Comparison of ENCODE assay signal across 9 cellular contexts in the genomic region with DNA sequence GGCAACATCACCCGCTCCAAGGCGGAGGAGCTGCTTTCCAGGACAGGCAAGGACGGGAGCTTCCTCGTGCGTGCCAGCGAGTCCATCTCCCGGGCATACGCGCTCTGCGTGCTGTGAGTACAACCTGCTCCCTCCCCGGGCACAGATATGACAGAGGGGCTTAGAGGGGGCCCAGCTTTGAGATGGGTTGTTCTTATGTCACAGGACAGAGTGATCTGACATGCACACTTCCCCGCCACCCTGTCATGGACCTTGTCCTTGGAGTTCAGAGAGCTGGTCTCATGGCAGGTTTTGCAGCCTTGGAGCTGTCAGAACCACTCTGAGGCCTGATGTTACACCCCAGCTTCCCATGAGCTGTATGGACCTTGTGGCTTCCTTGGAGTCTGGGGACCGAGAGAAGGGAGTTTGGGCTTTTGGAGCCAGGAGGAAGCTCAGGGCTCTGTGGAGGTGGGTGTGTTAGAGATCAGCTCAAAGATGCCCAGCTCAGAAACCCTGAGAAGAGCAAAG. TPM values are rescaled to one million over a fixed set of nuclear protein-coding genes. Genes with fewer than 3 reads are reported as not detected.
DNase-seq lines count a peak whose midpoint lies in the region; ATAC-seq and TF ChIP-seq lines count a peak whose summit lies in the region.
"Had no signal": no experiment of that assay in that cellular context is flagged by ENCODE, and none has a peak within 500 bp of the region (broad histone marks: within the 10 kb centered on the region; RNA-seq: fewer than 3 reads in every experiment).

No MANE protein-coding gene starts in this region.

- DNase-seq in activated CD4-positive, alpha-beta T cell treated with anti-CD3 and anti-CD28 coated beads, Interleukin-2, amount 10 ng/mL, durations not matched to agents 7 days and 5 days, result no peak
- no peak for DNase-seq in activated CD4-positive, alpha-beta T cell treated with anti-CD3 and anti-CD28 coated beads, Interleukin-2, amount 50 U/mL, for 1 hour
- DNase-seq in activated CD4-positive, alpha-beta memory T cell treated with anti-CD3 and anti-CD28 coated beads, Interleukin-2, amount 10 ng/mL, durations not matched to agents 7 days and 5 days, result no peak
- no peak for DNase-seq in lung (ENCODE audit: low spot score)
- DNase-seq in GM10248 (ENCODE audit: extremely low spot score), result no peak
- no peak for DNase-seq in NK-92 (lab: John Stamatoyannopoulos, UW; ENCODE audit: unreplicated experiment)
- DNase-seq in AG08396 (ENCODE audit: low spot score), result no peak

- peak overlapping the region; percentile 54 to 96 for H3K27ac ChIP-seq in lung (ENCODE audit: low read depth in 1 of 2, low read length in 1 of 2)
- H3K27ac ChIP-seq in thymus (ENCODE audit: low read depth), result peak overlapping the region; percentile 89

- H3K9me3 ChIP-seq in lung (ENCODE audit: control insufficient read depth in 2 of 2, insufficient read depth in 1 of 2, low read length in 1 of 2), result no peaks in the 10 kb centered on the region
- H3K9me3 ChIP-seq in thymus (ENCODE audit: control insufficient read depth), result no peaks in the 10 kb centered on the region

- no peaks in the 10 kb centered on the region for H3K27me3 Mint-ChIP-seq in activated CD4-positive, alpha-beta T cell treated with anti-CD3 and anti-CD28 coated beads, Interleukin-2, amount 10 ng/mL, durations not matched to agents 7 days and 5 days
- no peaks in the 10 kb centered on the region for H3K27me3 Mint-ChIP-seq in activated CD4-positive, alpha-beta memory T cell treated with anti-CD3 and anti-CD28 coated beads, Interleukin-2, amount 10 ng/mL, durations not matched to agents 7 days and 5 days

- peak overlapping the region; percentile 96 for H3K4me3 Mint-ChIP-seq in activated CD4-positive, alpha-beta T cell treated with anti-CD3 and anti-CD28 coated beads, Interleukin-2, amount 10 ng/mL, durations not matched to agents 7 days and 5 days
- H3K4me3 Mint-ChIP-seq in activated CD4-positive, alpha-beta memory T cell treated with anti-CD3 and anti-CD28 coated beads, Interleukin-2, amount 10 ng/mL, durations not matched to agents 7 days and 5 days, result peak overlapping the region; percentile 99

- no peaks in the 10 kb centered on the region for H3K36me3 ChIP-seq in lung (ENCODE audit: control insufficient read depth in 2 of 2, insufficient read depth in 2 of 2, low read length in 2 of 2)
- peaks cover 15% of the 10 kb centered on the region for H3K36me3 ChIP-seq in thymus (ENCODE audit: control insufficient read depth, insufficient read depth)

- 39 to 44% methylated on average over 13 of the region's 13 CpGs for WGBS in lung, 2 donors
- 10% methylated on average over 13 of the region's 13 CpGs for WGBS in thymus

- H3K27ac Mint-ChIP-seq in activated CD4-positive, alpha-beta T cell treated with anti-CD3 and anti-CD28 coated beads, Interleukin-2, amount 10 ng/mL, durations not matched to agents 7 days and 5 days, result peak overlapping the region; percentile 98
- peak overlapping the region; percentile 84 for H3K27ac Mint-ChIP-seq in activated CD4-positive, alpha-beta memory T cell treated with anti-CD3 and anti-CD28 coated beads, Interleukin-2, amount 10 ng/mL, durations not matched to agents 7 days and 5 days

- H3K4me3 ChIP-seq in lung (peak overlapping the region; percentile 54), thymus (ENCODE audit: low read length) (peak overlapping the region; percentile 70)

- ATAC-seq in lung (ENCODE audit: insufficient read depth, low FRiP score), result no peak

- H3K9me3 Mint-ChIP-seq in activated CD4-positive, alpha-beta T cell treated with anti-CD3 and anti-CD28 coated beads, Interleukin-2, amount 10 ng/mL, durations not matched to agents 7 days and 5 days, result no peaks in the 10 kb centered on the region
- H3K9me3 Mint-ChIP-seq in activated CD4-positive, alpha-beta memory T cell treated with anti-CD3 and anti-CD28 coated beads, Interleukin-2, amount 10 ng/mL, durations not matched to agents 7 days and 5 days, result no peaks in the 10 kb centered on the region

- no peaks in the 10 kb centered on the region for H3K27me3 ChIP-seq in lung (ENCODE audit: control insufficient read depth, insufficient read depth)
- no peaks in the 10 kb centered on the region for H3K27me3 ChIP-seq in thymus (ENCODE audit: control insufficient read depth, insufficient read depth)

- TF ChIP-seq CTCF in lung (IDR thresholded peaks at IDR 0.05; ENCODE audit: control extremely low read depth, extremely low read depth) (no peak), GM10248 (IDR thresholded peaks at IDR 0.05; ENCODE audit: control extremely low read depth, extremely low read depth, low read depth, missing control alignments) (no peak)

- CTCF ChIA-PET in activated CD4-positive, alpha-beta T cell treated with anti-CD3 and anti-CD28 coated beads, Interleukin-2, amount 10 ng/mL, durations not matched to agents 7 days and 5 days (lab: Charles Lee), result interaction anchor here (0.8 to 6.4 kb wide), 16 partner anchors 9 to 534 kb away, joined by 3 to 57 read pairs (median 4); a partner anchor contains a TSS
- CTCF ChIA-PET in activated CD4-positive, alpha-beta memory T cell treated with anti-CD3 and anti-CD28 coated beads, Interleukin-2, amount 10 ng/mL, durations not matched to agents 7 days and 5 days (lab: Charles Lee), result interaction anchor here (0.6 to 3.5 kb wide), 27 partner anchors 9 to 454 kb away, joined by 3 to 35 read pairs (median 4); a partner anchor contains a TSS
- CTCF ChIA-PET in GM10248 (lab: Yijun Ruan, JAX), result interaction anchor here (1.0 to 4.7 kb wide), 29 partner anchors 8 to 298 kb away, joined by 3 to 55 read pairs (median 5); a partner anchor contains a TSS

- POLR2A ChIA-PET in activated CD4-positive, alpha-beta T cell treated with anti-CD3 and anti-CD28 coated beads, Interleukin-2, amount 10 ng/mL, durations not matched to agents 7 days and 5 days (lab: Charles Lee), result interaction anchor here (0.6 to 2.3 kb wide), 8 partner anchors 15 to 193 kb away, joined by 3 to 19 read pairs (median 4); a partner anchor contains a TSS
- POLR2A ChIA-PET in activated CD4-positive, alpha-beta memory T cell treated with anti-CD3 and anti-CD28 coated beads, Interleukin-2, amount 10 ng/mL, durations not matched to agents 7 days and 5 days (lab: Charles Lee), result interaction anchor here (0.7 to 11.1 kb wide), 27 partner anchors 10 to 1436 kb away, joined by 3 to 335 read pairs (median 5); a partner anchor contains a TSS
- POLR2A ChIA-PET in GM10248 (lab: Yijun Ruan, JAX), result interaction anchor here (0.6 to 3.9 kb wide), 7 partner anchors 10 to 349 kb away, joined by 3 to 28 read pairs (median 4); no protein-coding TSS in a partner anchor

- peaks cover 45% of the 10 kb centered on the region for H3K36me3 Mint-ChIP-seq in activated CD4-positive, alpha-beta T cell treated with anti-CD3 and anti-CD28 coated beads, Interleukin-2, amount 10 ng/mL, durations not matched to agents 7 days and 5 days (ENCODE audit: low read depth)
- peaks cover 50% of the 10 kb centered on the region for H3K36me3 Mint-ChIP-seq in activated CD4-positive, alpha-beta memory T cell treated with anti-CD3 and anti-CD28 coated beads, Interleukin-2, amount 10 ng/mL, durations not matched to agents 7 days and 5 days (ENCODE audit: low read depth)

- H3K4me1 Mint-ChIP-seq in activated CD4-positive, alpha-beta T cell treated with anti-CD3 and anti-CD28 coated beads, Interleukin-2, amount 10 ng/mL, durations not matched to agents 7 days and 5 days, result peaks cover 43% of the 10 kb centered on the region
- peaks cover 50% of the 10 kb centered on the region for H3K4me1 Mint-ChIP-seq in activated CD4-positive, alpha-beta memory T cell treated with anti-CD3 and anti-CD28 coated beads, Interleukin-2, amount 10 ng/mL, durations not matched to agents 7 days and 5 days

- peaks cover 0 to 26% of the 10 kb centered on the region in 2 donors for H3K4me1 ChIP-seq in lung (ENCODE audit: control insufficient read depth in 2 of 2, insufficient read depth in 2 of 2, low read length in 2 of 2)
- peaks cover 34% of the 10 kb centered on the region for H3K4me1 ChIP-seq in thymus (ENCODE audit: control insufficient read depth, insufficient read depth, low read length)

RNA-seq across cellular contexts. Expression of a gene that starts 0.4 kb away (rescaled TPM):
- total RNA-seq in activated CD4-positive, alpha-beta T cell treated with anti-CD3 and anti-CD28 coated beads, Interleukin-2, amount 10 ng/mL, durations not matched to agents 7 days and 5 days, result 100 to 1,000 TPM; 121 to 138 TPM
- 100 to 1,000 TPM; 157 to 163 TPM for total RNA-seq in activated CD4-positive, alpha-beta memory T cell treated with anti-CD3 and anti-CD28 coated beads, Interleukin-2, amount 10 ng/mL, durations not matched to agents 7 days and 5 days
- 10 to 100 TPM; 24.9 to 26.1 TPM for total RNA-seq in lung
- polyA plus RNA-seq in lung (10 to 100 TPM in 1 of 2 donors, 1 to 10 TPM in 1; 7.6 to 25.8 TPM), thymus (42.0 TPM)

RNA-seq across cellular contexts. Expression of a gene that starts 28.1 kb away (rescaled TPM):
- not detected for total RNA-seq in activated CD4-positive, alpha-beta T cell treated with anti-CD3 and anti-CD28 coated beads, Interleukin-2, amount 10 ng/mL, durations not matched to agents 7 days and 5 days
- total RNA-seq in activated CD4-positive, alpha-beta memory T cell treated with anti-CD3 and anti-CD28 coated beads, Interleukin-2, amount 10 ng/mL, durations not matched to agents 7 days and 5 days, result not detected
- total RNA-seq in lung, result not detected
- polyA plus RNA-seq in lung, result not detected
- polyA plus RNA-seq in thymus, result not detected
- polyA plus RNA-seq: AG04450 had no signal

RNA-seq across cellular contexts. Expression of a gene that starts 47.5 kb away (rescaled TPM):
- not detected for total RNA-seq in activated CD4-positive, alpha-beta T cell treated with anti-CD3 and anti-CD28 coated beads, Interleukin-2, amount 10 ng/mL, durations not matched to agents 7 days and 5 days
- total RNA-seq in activated CD4-positive, alpha-beta memory T cell treated with anti-CD3 and anti-CD28 coated beads, Interleukin-2, amount 10 ng/mL, durations not matched to agents 7 days and 5 days, result under 1 TPM; 0.48 to 0.58 TPM
- 1 to 10 TPM; 1.9 to 2.4 TPM for total RNA-seq in lung
- 1 to 10 TPM in 1 of 2 donors, under 1 TPM in 1; 0.35 to 1.0 TPM for polyA plus RNA-seq in lung
- polyA plus RNA-seq in thymus, result 0.18 TPM

Comparison
In these comparisons a context has a peak if more than half of its experiments do, and no peak if none do; other contexts are left out.
1. RNA of a gene that starts 0.4 kb away (total RNA-seq): 157 to 163 TPM in activated CD4-positive, alpha-beta memory T cell treated with anti-CD3 and anti-CD28 coated beads, Interleukin-2, amount 10 ng/mL, durations not matched to agents 7 days and 5 days and 121 to 138 TPM in activated CD4-positive, alpha-beta T cell treated with anti-CD3 and anti-CD28 coated beads, Interleukin-2, amount 10 ng/mL, durations not matched to agents 7 days and 5 days; 24.9 to 26.1 TPM in lung; every median in the first group is over 4 times any median in the second.